Comparison of ENCODE assay signal across 15 cellular contexts in the genomic region with DNA sequence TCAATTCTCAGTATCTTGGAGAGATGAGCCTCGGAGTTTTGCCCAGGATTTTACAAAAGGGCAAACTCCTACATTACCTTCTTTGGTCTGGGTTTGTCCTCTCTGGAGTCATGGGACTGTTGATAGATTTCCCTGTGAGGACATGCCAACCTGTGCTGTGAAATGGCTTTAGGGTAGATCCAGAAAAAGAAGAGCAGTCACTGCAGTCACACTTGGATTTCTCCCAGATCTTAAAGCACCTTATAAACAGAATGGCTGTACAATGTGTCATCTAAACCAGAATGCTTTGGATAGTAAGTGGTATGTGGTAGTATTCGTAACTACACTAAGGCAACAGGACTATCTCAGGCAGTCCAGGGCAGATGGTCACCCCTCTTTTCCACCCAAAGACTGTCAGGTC.
DNase-seq lines count a peak whose midpoint lies in the region; ATAC-seq and TF ChIP-seq lines count a peak whose summit lies in the region.
"Had no signal": no experiment of that assay in that cellular context is flagged by ENCODE, and none has a peak within 500 bp of the region (broad histone marks: within the 10 kb centered on the region; RNA-seq: fewer than 3 reads in every experiment).

No MANE protein-coding gene starts in this region.

- no peaks in the 10 kb centered on the region for H3K27me3 ChIP-seq in Loucy (ENCODE audit: insufficient read depth, low read length, poor library complexity, severe bottlenecking)
- no peaks in the 10 kb centered on the region for H3K27me3 ChIP-seq in parathyroid adenoma (ENCODE audit: control insufficient read depth, insufficient read depth, low read length)

- H3K9me2 ChIP-seq in Loucy (replicated peaks; ENCODE audit: low read depth, low read length): no peaks in the 10 kb centered on the region

- H3K36me3 ChIP-seq in Loucy (ENCODE audit: insufficient read depth, low read length) (no peaks in the 10 kb centered on the region), parathyroid adenoma (ENCODE audit: control insufficient read depth, insufficient read depth, low read length) (no peaks in the 10 kb centered on the region)

- H3K9me3 ChIP-seq in Loucy (ENCODE audit: insufficient read depth, low read depth, low read length): no peaks in the 10 kb centered on the region
- H3K9me3 ChIP-seq in parathyroid adenoma (ENCODE audit: control insufficient read depth, low read length): no peaks in the 10 kb centered on the region

- H3F3A ChIP-seq in Loucy (ENCODE audit: low read depth): 0 out of 2 replicates have a peak, but pooled peaks cover 4% of the 10 kb centered on the region

- no peak for TF ChIP-seq CTCF in Loucy (conservative IDR thresholded peaks at IDR 0.05; ENCODE audit: low read length)
- no peak for TF ChIP-seq CTCF in epithelial cell of esophagus (IDR thresholded peaks at IDR 0.05; ENCODE audit: insufficient read depth, low read depth, low read length, missing control alignments)
- no peak for TF ChIP-seq CTCF in parathyroid adenoma (IDR thresholded peaks at IDR 0.05)

- H3K9ac ChIP-seq in Loucy (ENCODE audit: low read depth, low read length, poor library complexity, severe bottlenecking): peak overlapping the region; percentile 28
- H3K9ac ChIP-seq in parathyroid adenoma: no peak overlapping the region

- no peak overlapping the region for H2AFZ ChIP-seq in Loucy (ENCODE audit: low read length)
- no peak overlapping the region for H2AFZ ChIP-seq in parathyroid adenoma

- H3K4me1 ChIP-seq in Loucy (ENCODE audit: insufficient read depth, low read length, poor library complexity, severe bottlenecking) (peaks cover 47% of the 10 kb centered on the region), parathyroid adenoma (peaks cover 49% of the 10 kb centered on the region)

- DNase-seq in AG08396 (ENCODE audit: low spot score) (peak; percentile 61), epithelial cell of esophagus (ENCODE audit: low read depth) (peak; percentile 29), NCI-H1930 (lab: John Stamatoyannopoulos, UW) (no peak)
- no peak for DNase-seq in NK-92 treated with Interleukin-12 subunit alpha and Interleukin-12 subunit beta, amount 100 ng/mL, for 24 hours (lab: John Stamatoyannopoulos, UW)
- DNase-seq: ACHN; activated B cell treated with CpG ODN at 0.5 μM for 24 hours; amniotic stem cell; COR-L47; NCI-H1694 treated with DMSO at 0.1 percent for 48 hours; stimulated activated naive CD8-positive, alpha-beta T cell treated with anti-CD3 and anti-CD28 coated beads, Interleukin-15, Interleukin-2, amounts not matched to agents 100 U/mL and 50 U/mL, for 24 hours; T-helper 2 cell had no signal

- H3K27ac ChIP-seq in parathyroid adenoma: peak overlapping the region; percentile 99

- H3K4me3 ChIP-seq in Loucy (ENCODE audit: low read length, poor library complexity, severe bottlenecking) (no peak overlapping the region), epithelial cell of esophagus (ENCODE audit: low read length) (no peak overlapping the region), parathyroid adenoma (ENCODE audit: low read depth, low read length) (no peak overlapping the region)

- H4K20me1 ChIP-seq in Loucy (ENCODE audit: insufficient read depth, low read length, poor library complexity, severe bottlenecking): peaks cover 5% of the 10 kb centered on the region

- peak overlapping the region; percentile 82 for H3K4me2 ChIP-seq in Loucy (ENCODE audit: low read depth, low read length, poor library complexity, severe bottlenecking)
- H3K4me2 ChIP-seq in parathyroid adenoma (ENCODE audit: low read length): no peak overlapping the region

- ATAC-seq in HG03442 (IDR thresholded peaks at IDR 0.05; ENCODE audit: unreplicated experiment): no peak
- ATAC-seq in HG03280 (IDR thresholded peaks at IDR 0.05; ENCODE audit: unreplicated experiment): no peak
- ATAC-seq: stimulated activated naive CD8-positive, alpha-beta T cell treated with anti-CD3 and anti-CD28 coated beads, Interleukin-15, Interleukin-2, amounts not matched to agents 100 U/mL and 50 U/mL, for 24 hours had no signal

- H3K79me2 ChIP-seq in Loucy (ENCODE audit: insufficient read depth, low read length) (peaks cover 45% of the 10 kb centered on the region), parathyroid adenoma (peaks cover 13% of the 10 kb centered on the region)

Comparison
In these comparisons a context has a peak if more than half of its experiments do, and no peak if none do; other contexts are left out.
1. DNase-seq: peak in AG08396 (single experiment) and epithelial cell of esophagus (single experiment); none in NK-92 treated with Interleukin-12 subunit alpha and Interleukin-12 subunit beta, amount 100 ng/mL, for 24 hours (single experiment) and NCI-H1930 (0 of 2).